ENCODE assay signal across 10 cellular contexts in the genomic region with DNA sequence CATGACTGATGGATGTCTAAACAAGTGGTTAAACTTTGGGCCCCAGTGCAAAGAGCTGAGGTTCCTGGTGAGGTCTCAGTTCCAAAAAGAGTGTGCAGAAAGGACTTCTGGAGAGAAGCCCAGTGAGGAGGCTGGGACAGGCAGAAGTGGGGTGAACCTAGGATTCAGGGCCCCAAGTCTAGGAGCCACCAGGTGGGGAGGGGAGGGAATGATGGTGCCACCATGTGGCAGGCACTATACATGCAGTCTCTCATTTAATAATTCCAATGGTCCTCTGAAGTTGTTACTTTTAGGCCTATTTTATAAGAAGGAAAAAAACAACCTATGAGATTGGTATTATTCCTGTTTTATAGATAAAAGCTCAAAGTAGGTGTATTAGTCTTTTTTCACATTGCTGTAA.
DNase-seq lines count a peak whose midpoint lies in the region; ATAC-seq, FAIRE-seq and TF ChIP-seq lines count a peak whose summit lies in the region.
"Had no signal": no experiment of that assay in that cellular context is flagged by ENCODE, and none has a peak within 500 bp of the region (broad histone marks: within the 10 kb centered on the region; RNA-seq: fewer than 3 reads in every experiment).

No MANE protein-coding gene starts in this region.

- H3K4me1 ChIP-seq in sigmoid colon (no peaks in the 10 kb centered on the region), right cardiac atrium (ENCODE audit: control insufficient read depth, insufficient read depth, low read length) (no peaks in the 10 kb centered on the region)

- intact Hi-C loops in sigmoid colon (cut with DNase I): no loop called here
- intact Hi-C loops in right cardiac atrium (cut with DNase I): no loop called here

- peak; percentile 54 for ATAC-seq in HG03521 (IDR thresholded peaks at IDR 0.05; ENCODE audit: unreplicated experiment)
- no peak for ATAC-seq in HG03457 (IDR thresholded peaks at IDR 0.05; ENCODE audit: unreplicated experiment)
- no peak for ATAC-seq in right cardiac atrium

- peak; percentile 46 for FAIRE-seq in GM18507 (lab: Jason Lieb, UNC)

- TF ChIP-seq POLR2A in sigmoid colon (IDR thresholded peaks at IDR 0.05): no peak

- no peaks in the 10 kb centered on the region for H3K36me3 ChIP-seq in sigmoid colon

- H3K9me3 ChIP-seq in sigmoid colon (no peaks in the 10 kb centered on the region), right cardiac atrium (ENCODE audit: control insufficient read depth, low read length) (no peaks in the 10 kb centered on the region)

- peak; percentile 73 for TF ChIP-seq CTCF in 22Rv1 (IDR thresholded peaks at IDR 0.05)
- TF ChIP-seq CTCF in cardiac fibroblast (IDR thresholded peaks at IDR 0.05; ENCODE audit: low read depth, low read length): peak; percentile 58
- no peak for TF ChIP-seq CTCF in sigmoid colon (IDR thresholded peaks at IDR 0.05)

- H3K4me3 ChIP-seq in cardiac fibroblast (replicated peaks in 1 of 2; ENCODE audit: low read depth in 2 of 2, low read length in 2 of 2) (no peak overlapping the region), sigmoid colon (no peak overlapping the region), right cardiac atrium (ENCODE audit: low read length) (no peak overlapping the region)

- no peak overlapping the region for H3K27ac ChIP-seq in 22Rv1
- H3K27ac ChIP-seq in sigmoid colon: no peak overlapping the region
- H3K27ac ChIP-seq in right cardiac atrium (ENCODE audit: low read length): no peak overlapping the region

- no peaks in the 10 kb centered on the region for H3K27me3 ChIP-seq in sigmoid colon
- H3K27me3 ChIP-seq in right cardiac atrium (ENCODE audit: control insufficient read depth, insufficient read depth): no peaks in the 10 kb centered on the region

- TF ChIP-seq EP300 in sigmoid colon (IDR thresholded peaks at IDR 0.05): no peak

- no peak for DNase-seq in GM18507 (ENCODE audit: extremely low spot score, insufficient read length, low read depth)
- peak in 1 of 2 donors; percentile 9 for DNase-seq in cardiac fibroblast (ENCODE audit: low read depth in 2 of 2)
- no peak for DNase-seq in sigmoid colon
- DNase-seq in H4 (ENCODE audit: low spot score): no peak
- DNase-seq in right cardiac atrium: no peak
- DNase-seq: anterior cingulate cortex, Right ventricle myocardium superior had no signal

Comparison
In these comparisons a context has a peak if more than half of its experiments do, and no peak if none do; other contexts are left out.
1. CTCF ChIP-seq: peak in 22Rv1 (single experiment) and cardiac fibroblast (single experiment); none in sigmoid colon (0 of 4).